ENCODE assay signal across 25 cellular contexts in the genomic region with DNA sequence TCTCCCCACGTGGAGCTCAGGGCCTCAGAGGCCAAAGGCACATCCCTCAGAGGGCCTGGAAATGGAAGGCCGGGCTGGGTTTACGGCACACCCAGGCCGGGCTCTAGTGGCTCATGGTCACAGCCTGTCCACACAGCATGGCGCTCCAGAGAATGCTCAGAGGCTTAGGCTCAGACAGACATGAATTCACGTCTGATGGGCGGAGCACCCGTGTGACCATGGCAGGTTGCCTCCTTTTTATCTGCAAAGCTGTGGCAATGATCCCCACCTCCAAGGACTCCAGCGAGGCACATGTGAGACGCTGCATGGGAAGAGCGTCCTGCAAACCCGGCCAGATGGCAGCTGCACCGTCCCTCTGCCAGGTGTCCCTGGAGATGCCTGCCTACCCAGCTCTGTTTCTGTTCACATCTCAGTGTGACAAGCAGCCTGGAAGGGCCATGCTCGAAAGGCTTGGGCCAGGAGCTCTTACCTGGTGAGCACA. TPM values are rescaled to one million over a fixed set of nuclear protein-coding genes. Genes with fewer than 3 reads are reported as not detected.
DNase-seq lines count a peak whose midpoint lies in the region; ATAC-seq, FAIRE-seq and TF ChIP-seq lines count a peak whose summit lies in the region.
"Had no signal": no experiment of that assay in that cellular context is flagged by ENCODE, and none has a peak within 500 bp of the region (broad histone marks: within the 10 kb centered on the region; RNA-seq: fewer than 3 reads in every experiment).

No MANE protein-coding gene starts in this region.

- intact Hi-C loops in kidney (cut with DNase I), result no loop called here

- H3K9me3 ChIP-seq in kidney (ENCODE audit: control insufficient read depth in 1 of 2, low read length in 2 of 2) (no peaks in the 10 kb centered on the region), skeletal muscle tissue (ENCODE audit: control insufficient read depth in 3 of 3, low read length in 3 of 3) (no peaks in the 10 kb centered on the region)
- H3K9me3 ChIP-seq: MG63 had no signal

- peak; percentile 55 for DNase-seq in DMS 273 (lab: John Stamatoyannopoulos, UW; ENCODE audit: unreplicated experiment)
- no peak for DNase-seq in DMS 273 treated with DMSO at 0.1 percent for 48 hours (lab: John Stamatoyannopoulos, UW)
- DNase-seq in NCI-H2171 (lab: John Stamatoyannopoulos, UW), result peak; percentile 93
- peak; percentile 51 for DNase-seq in kidney
- DNase-seq in SKM-1 (lab: John Stamatoyannopoulos, UW; ENCODE audit: unreplicated experiment), result no peak
- no peak for DNase-seq in activated effector memory CD4-positive, alpha-beta T cell treated with anti-CD3 and anti-CD28 coated beads, Interleukin-2, amount 50 U/mL, for 16 hours
- DNase-seq: CD4-positive, alpha-beta memory T cell; DND-41; GDM1; H9; Karpas-422; MG63; NCI-H1092; NCI-H146; NCI-H2107; NCI-H345; NCI-H69; SIG-M5 had no signal

- H3K36me3 ChIP-seq in kidney (ENCODE audit: control insufficient read depth in 1 of 2, insufficient read depth in 2 of 2, low read length in 2 of 2) (no peaks in the 10 kb centered on the region), skeletal muscle tissue (ENCODE audit: control insufficient read depth in 3 of 3, insufficient read depth in 3 of 3, low read length in 3 of 3) (no peaks in the 10 kb centered on the region)
- H3K36me3 ChIP-seq: MG63 had no signal

- H3K4me1 ChIP-seq in kidney (ENCODE audit: control insufficient read depth in 1 of 2, insufficient read depth in 1 of 2, low read depth in 1 of 2, low read length in 2 of 2), result peaks cover 0 to 2% of the 10 kb centered on the region in 2 donors
- peaks cover 3 to 44% (median 36%) of the 10 kb centered on the region in 3 donors for H3K4me1 ChIP-seq in skeletal muscle tissue (ENCODE audit: control insufficient read depth in 3 of 3, insufficient read depth in 3 of 3, low read length in 3 of 3)

- ATAC-seq in HG02884 (IDR thresholded peaks at IDR 0.05; ENCODE audit: unreplicated experiment), result no peak
- ATAC-seq: GM12878 had no signal

- H3K9ac ChIP-seq in kidney (ENCODE audit: low read length in 2 of 2) (no peak overlapping the region), skeletal muscle tissue (ENCODE audit: low read depth in 1 of 3, low read length in 3 of 3) (no peak overlapping the region)

- H3K27ac ChIP-seq in kidney (ENCODE audit: low read depth in 2 of 2, low read length in 2 of 2) (no peak overlapping the region), skeletal muscle tissue (ENCODE audit: low read depth, low read length) (peak overlapping the region; percentile 16)
- H3K27ac ChIP-seq: 22Rv1 had no signal

- no peak for TF ChIP-seq CTCF in kidney (IDR thresholded peaks at IDR 0.05; ENCODE audit: borderline replicate concordance, extremely low read depth, insufficient read depth)

- H3K4me3 ChIP-seq in kidney (ENCODE audit: low read length in 2 of 2) (no peak overlapping the region), skeletal muscle tissue (ENCODE audit: low read length in 3 of 3) (peak overlapping the region in 1 of 3 donors; percentile 7)
- H3K4me3 ChIP-seq: GM12878, MG63 had no signal

- H3K27me3 ChIP-seq in skeletal muscle tissue (ENCODE audit: control insufficient read depth in 3 of 3, insufficient read depth in 3 of 3, low read length in 3 of 3), result peaks cover 0 to 3% (median 0%) of the 10 kb centered on the region in 3 donors
- H3K27me3 ChIP-seq: MG63 had no signal

- FAIRE-seq in kidney (lab: Jason Lieb, UNC), result no peak
- FAIRE-seq: D721Med, GM12878 had no signal

RNA-seq across cellular contexts. Expression of gene FAM20C, which starts 34.6 kb away (rescaled TPM):
- total RNA-seq in kidney (84.9 TPM), skeletal muscle tissue (14.6 TPM)
- polyA plus RNA-seq in kidney (ENCODE audit: insufficient read depth, low read depth, low replicate concordance), result 114 TPM
- total RNA-seq: HT-29, OCI-LY7 had no signal
- polyA plus RNA-seq: CD4-positive, alpha-beta memory T cell; GM12878 had no signal

Comparison
In these comparisons a context has a peak if more than half of its experiments do, and no peak if none do; other contexts are left out.
1. DNase-seq: peak in DMS 273 (single experiment), NCI-H2171 (single experiment) and kidney (single experiment); none in DMS 273 treated with DMSO at 0.1 percent for 48 hours (single experiment), SKM-1 (single experiment) and activated effector memory CD4-positive, alpha-beta T cell treated with anti-CD3 and anti-CD28 coated beads, Interleukin-2, amount 50 U/mL, for 16 hours (single experiment).